In genomic region chr14:55582741-55583140, GRCh38 we compare ENCODE assay signal across 8 cellular contexts. TPM values are rescaled to one million over a fixed set of nuclear protein-coding genes. Genes with fewer than 3 reads are reported as not detected.
DNase-seq lines count a peak whose midpoint lies in the region; ATAC-seq and TF ChIP-seq lines count a peak whose summit lies in the region.

No MANE protein-coding gene starts in this region.

- H3K4me3 Mint-ChIP-seq in activated T-cell treated with anti-CD3 and anti-CD28 coated beads, Interleukin-2, amount 50 U/mL, for 72 hours, result peak overlapping the region; percentile 33 to 48

- no peaks in the 10 kb centered on the region for H3K27me3 Mint-ChIP-seq in activated T-cell treated with anti-CD3 and anti-CD28 coated beads, Interleukin-2, amount 50 U/mL, for 72 hours (ENCODE audit: low read depth)

- H3K27me3 ChIP-seq in skeletal muscle tissue (ENCODE audit: control insufficient read depth in 3 of 3, insufficient read depth in 3 of 3, low read length in 3 of 3), result no peaks in the 10 kb centered on the region
- no peaks in the 10 kb centered on the region for H3K27me3 ChIP-seq in left lung

- H3K27ac Mint-ChIP-seq in activated T-cell treated with anti-CD3 and anti-CD28 coated beads, Interleukin-2, amount 50 U/mL, for 72 hours, result peak overlapping the region; percentile 51

- intact Hi-C loops in left lung (cut with DNase I), result no loop called here

- H3K9ac ChIP-seq in SK-N-MC (ENCODE audit: insufficient read length) (peak overlapping the region; percentile 57), skeletal muscle tissue (ENCODE audit: low read depth in 1 of 3, low read length in 3 of 3) (peak overlapping the region; percentile 75 to 97 (median 91))

- H3K4me3 ChIP-seq in SK-N-MC (peak overlapping the region; percentile 91), skeletal muscle tissue (ENCODE audit: low read length in 3 of 3) (peak overlapping the region in 2 of 3 donors; percentile 17 to 57), left lung (no peak overlapping the region)

- H3K4me1 ChIP-seq in skeletal muscle tissue (ENCODE audit: control insufficient read depth in 3 of 3, insufficient read depth in 3 of 3, low read length in 3 of 3) (peaks cover 47 to 60% (median 53%) of the 10 kb centered on the region in 3 donors), left lung (peaks cover 13 to 68% of the 10 kb centered on the region in 2 donors)

- no peak for ATAC-seq in activated T-cell treated with anti-CD3 and anti-CD28 coated beads, Interleukin-2, amount 50 U/mL, for 72 hours (replicated peaks in 1 of 2)
- ATAC-seq in GM21576 (IDR thresholded peaks at IDR 0.05; ENCODE audit: unreplicated experiment), result peak; percentile 33
- no peak for ATAC-seq in left lung

- peak overlapping the region; percentile 81 for H3K27ac ChIP-seq in SK-N-MC
- peak overlapping the region; percentile 98 for H3K27ac ChIP-seq in skeletal muscle tissue (ENCODE audit: low read depth, low read length)
- no peak overlapping the region for H3K27ac ChIP-seq in left lung

- DNase-seq in activated T-cell treated with anti-CD3 and anti-CD28 coated beads, Interleukin-2, amount 50 U/mL, for 72 hours, result no peak
- no peak for DNase-seq in activated T-cell treated with anti-CD3 and anti-CD28 coated beads, Interleukin-2, amount 50 U/mL, for 1 hour
- DNase-seq in SK-N-MC (ENCODE audit: low read depth, low spot score) (no peak), left lung (no peak), iPS-NIHi7 (ENCODE audit: extremely low spot score) (no peak), UCSD-AML1 (lab: John Stamatoyannopoulos, UW; ENCODE audit: unreplicated experiment) (no peak)

- TF ChIP-seq CTCF in left lung (IDR thresholded peaks at IDR 0.05), result no peak

- peaks cover 53% of the 10 kb centered on the region for H3K4me1 Mint-ChIP-seq in activated T-cell treated with anti-CD3 and anti-CD28 coated beads, Interleukin-2, amount 50 U/mL, for 72 hours (ENCODE audit: low read depth)

- peaks cover 0 to 1% of the 10 kb centered on the region in 2 donors for H3K36me3 Mint-ChIP-seq in activated T-cell treated with anti-CD3 and anti-CD28 coated beads, Interleukin-2, amount 50 U/mL, for 72 hours (ENCODE audit: insufficient read depth in 2 of 2)

- no peaks in the 10 kb centered on the region for H3K36me3 ChIP-seq in SK-N-MC (ENCODE audit: insufficient read depth, low read length)
- no peaks in the 10 kb centered on the region for H3K36me3 ChIP-seq in skeletal muscle tissue (ENCODE audit: control insufficient read depth in 3 of 3, insufficient read depth in 3 of 3, low read length in 3 of 3)
- no peaks in the 10 kb centered on the region for H3K36me3 ChIP-seq in left lung

- H3K9me3 ChIP-seq in SK-N-MC (ENCODE audit: low read depth, low read length) (no peaks in the 10 kb centered on the region), skeletal muscle tissue (ENCODE audit: control insufficient read depth in 3 of 3, low read length in 3 of 3) (no peaks in the 10 kb centered on the region), left lung (no peaks in the 10 kb centered on the region)

- H3K9me3 Mint-ChIP-seq in activated T-cell treated with anti-CD3 and anti-CD28 coated beads, Interleukin-2, amount 50 U/mL, for 72 hours, result no peaks in the 10 kb centered on the region

RNA-seq across cellular contexts. Expression of gene KTN1, which starts 2.7 kb away (rescaled TPM):
- 100 to 1,000 TPM; 144 TPM for total RNA-seq in activated T-cell treated with anti-CD3 and anti-CD28 coated beads, Interleukin-2, amount 50 U/mL, for 72 hours
- total RNA-seq in skeletal muscle tissue, result 72.0 TPM
- 100 to 1,000 TPM; 125 to 135 TPM for total RNA-seq in left lung

Comparison
In these comparisons a context has a peak if more than half of its experiments do, and no peak if none do; other contexts are left out.
1. H3K27ac ChIP-seq: peak in SK-N-MC (single experiment) and skeletal muscle tissue (single experiment); none in left lung (0 of 2).
2. H3K4me3 ChIP-seq: peak in SK-N-MC (single experiment) and skeletal muscle tissue (2 of 3); none in left lung (0 of 2).